8 cellular contexts compared by ENCODE assay signal in genomic region chr16:29581764-29582163, GRCh38.
DNase-seq lines count a peak whose midpoint lies in the region; ATAC-seq, FAIRE-seq and TF ChIP-seq lines count a peak whose summit lies in the region.
"Not testable (repeated sequence)": the region's sequence is repeated elsewhere in the genome, so short reads cannot be mapped to it uniquely, and the experiment has no call there.

No MANE protein-coding gene starts in this region.

- CTCF ChIA-PET in IMR-90 (lab: Yijun Ruan, JAX); K562 (lab: Yijun Ruan, JAX; ENCODE audit: low intra/inter-chr PET ratio); HepG2 (lab: Yijun Ruan, JAX; ENCODE audit: low intra/inter-chr PET ratio, low total read pairs): not testable (repeated sequence)

- not testable (repeated sequence) for H2BK120ac ChIP-seq in IMR-90 (ENCODE audit: low read depth, low read length)

- not testable (repeated sequence) for BruUV-seq in IMR-90 (replicated peaks; lab: Mats Ljungman, UMichigan); K562 (replicated peaks; lab: Mats Ljungman, UMichigan); HepG2 (replicated peaks; lab: Mats Ljungman, UMichigan)

- TF ChIP-seq RAD21 in IMR-90 (IDR thresholded peaks at IDR 0.05; ENCODE audit: low read length); K562 (CRISPR knock-in tag; conservative IDR thresholded peaks at IDR 0.05 in 1 of 2, IDR thresholded peaks at IDR 0.05 in 1 of 2); HepG2 (CRISPR knock-in tag; IDR thresholded peaks at IDR 0.05): not testable (repeated sequence)

- not testable (repeated sequence) for DNase-seq in IMR-90; RCC 7860 (ENCODE audit: low spot score); K562 (ENCODE audit: extremely low read depth in 1 of 4, low spot score in 3 of 4); frontal cortex (ENCODE audit: low spot score in 2 of 2); HepG2 (ENCODE audit: low spot score); pancreas

- not testable (repeated sequence) for TF ChIP-seq CTCF in IMR-90 (conservative IDR thresholded peaks at IDR 0.05; ENCODE audit: low read depth, low read length); K562 (IDR thresholded peaks at IDR 0.05 in 2 of 3, conservative IDR thresholded peaks at IDR 0.05 in 1 of 3; ENCODE audit: insufficient read depth in 2 of 3, low read depth in 1 of 3, low read length in 3 of 3); HepG2 (CRISPR knock-in tag; IDR thresholded peaks at IDR 0.05); pancreas (IDR thresholded peaks at IDR 0.05)

- H3K27ac ChIP-seq in IMR-90 (ENCODE audit: insufficient read depth, low read length); K562 (ENCODE audit: extremely low read depth, low read depth, low read length); HepG2 (ENCODE audit: extremely low read length, insufficient read depth, low read length); pancreas: not testable (repeated sequence)

- not testable (repeated sequence) for H3K4me3 ChIP-seq in IMR-90 (ENCODE audit: insufficient read depth, low read depth, low read length); K562; HepG2 (replicated peaks in 1 of 3; ENCODE audit: insufficient read depth in 1 of 3, low read depth in 2 of 3, low read length in 3 of 3); pancreas

- not testable (repeated sequence) for H2AK5ac ChIP-seq in IMR-90 (ENCODE audit: low read depth, low read length)

- H3K9ac ChIP-seq in IMR-90 (ENCODE audit: low read depth, low read length); K562 (ENCODE audit: insufficient read depth in 1 of 2, low read depth in 2 of 2, low read length in 2 of 2); HepG2 (ENCODE audit: insufficient read depth, low read depth, low read length): not testable (repeated sequence)

- H3K27me3 ChIP-seq in IMR-90 (ENCODE audit: control insufficient read depth, insufficient read depth, low read length); K562 (ENCODE audit: control insufficient read depth in 2 of 2, insufficient read depth in 2 of 2, low read length in 2 of 2); HepG2 (ENCODE audit: control insufficient read depth in 1 of 2, insufficient read depth in 2 of 2, low read length in 2 of 2); pancreas: not testable (repeated sequence)

- H4K5ac ChIP-seq in IMR-90 (ENCODE audit: low read depth, low read length): not testable (repeated sequence)

- TF ChIP-seq POLR2A in IMR-90 (IDR thresholded peaks at IDR 0.05; ENCODE audit: low read depth, low read length); K562 (conservative IDR thresholded peaks at IDR 0.05); HepG2 (IDR thresholded peaks at IDR 0.05; ENCODE audit: insufficient read depth in 1 of 2, low read depth in 2 of 2, low read length in 2 of 2): not testable (repeated sequence)

- dilution Hi-C loops in IMR-90 (cut with HindIII; ENCODE audit: low sequenced_read_pairs, unreplicated experiment): not testable (repeated sequence)

- not testable (repeated sequence) for H3K56ac ChIP-seq in IMR-90 (ENCODE audit: extremely low read depth, insufficient read depth, low read length)

- not testable (repeated sequence) for H3K4me1 ChIP-seq in IMR-90 (ENCODE audit: control insufficient read depth, insufficient read depth, low read length); K562 (replicated peaks in 1 of 2; ENCODE audit: control insufficient read depth in 2 of 2, insufficient read depth in 2 of 2, low read length in 2 of 2); pancreas
- H3K4me1 ChIP-seq in HepG2 (ENCODE audit: insufficient read depth, low read length): peaks cover 12% of the 10 kb centered on the region; the same call in 1 of the 2 replicates

- H2BK15ac ChIP-seq in IMR-90 (ENCODE audit: low read depth, low read length): not testable (repeated sequence)

- H3K36me3 ChIP-seq in IMR-90 (ENCODE audit: control insufficient read depth, insufficient read depth, low read length); HepG2 (replicated peaks in 1 of 2; ENCODE audit: control insufficient read depth in 1 of 2, insufficient read depth in 2 of 2, low read length in 2 of 2); pancreas: not testable (repeated sequence)
- H3K36me3 ChIP-seq in K562 (ENCODE audit: control insufficient read depth, insufficient read depth, low read length): peaks cover 11% of the 10 kb centered on the region; the same call in 1 of the 3 replicates

- not testable (repeated sequence) for H2AFZ ChIP-seq in IMR-90 (replicated peaks; ENCODE audit: low read length, poor library complexity); K562 (ENCODE audit: low read depth, low read length); HepG2 (ENCODE audit: low read length)

- in situ Hi-C loops in IMR-90 (cut with MboI; ENCODE audit: low sequenced_read_pairs); K562 (cut with MboI): not testable (repeated sequence)
- in situ Hi-C loops in HepG2 (cut with HindIII; ENCODE audit: extremely low pct_ligation_motif_present, low pct_unique_long_range_greater_than_20kb): loop anchor here (25.0 kb wide), 1 partner anchor 756 kb away; no protein-coding TSS in a partner anchor

- H3K79me2 ChIP-seq in K562 (ENCODE audit: control insufficient read depth, insufficient read depth, low read length) (peaks cover 77% of the 10 kb centered on the region), HepG2 (ENCODE audit: insufficient read depth, low read length) (peaks cover 51% of the 10 kb centered on the region)

- no CpG with 5 or more reads among the region's 4 CpGs for WGBS in IMR-90 (ENCODE audit: extremely low coverage in 2 of 2, insufficient read length in 1 of 2), 2 experiments
- 92% methylated on average over 4 of the region's 4 CpGs for WGBS in K562 (ENCODE audit: insufficient coverage, low coverage, missing lambda C conversion rate)
- WGBS in HepG2 (ENCODE audit: low lambda C conversion rate): 96% methylated on average over 4 of the region's 4 CpGs
- 89 to 92% methylated on average over 4 of the region's 4 CpGs for WGBS in pancreas, 2 donors

- H3K14ac ChIP-seq in IMR-90 (replicated peaks; ENCODE audit: low read depth, low read length): not testable (repeated sequence)

- not testable (repeated sequence) for H3K9me3 ChIP-seq in IMR-90 (ENCODE audit: control insufficient read depth, insufficient read depth, low read length); K562 (replicated peaks; ENCODE audit: control insufficient read depth, insufficient read depth, low read depth, low read length); HepG2 (ENCODE audit: low read length); pancreas

- ATAC-seq in IMR-90 (ENCODE audit: low read depth); K562; HepG2; pancreas: not testable (repeated sequence)

- not testable (repeated sequence) for H3K23ac ChIP-seq in IMR-90 (ENCODE audit: low read depth, low read length)

- H3K4me2 ChIP-seq in IMR-90 (ENCODE audit: low read depth, low read length); K562 (ENCODE audit: insufficient read depth, low read length); HepG2 (ENCODE audit: low read depth, low read length): not testable (repeated sequence)

- H2BK5ac ChIP-seq in IMR-90 (ENCODE audit: low read depth, low read length, poor library complexity, severe bottlenecking): not testable (repeated sequence)

- not testable (repeated sequence) for TF ChIP-seq EP300 in K562 (IDR thresholded peaks at IDR 0.05; ENCODE audit: low read length); HepG2 (IDR thresholded peaks at IDR 0.05; ENCODE audit: low read depth in 2 of 2, low read length in 2 of 2); HepG2 (CRISPR knock-in tag; IDR thresholded peaks at IDR 0.05; ENCODE audit: borderline replicate concordance)

- intact Hi-C loops in IMR-90 (cut with micrococcal nuclease); K562 (cut with micrococcal nuclease); HepG2 (cut with micrococcal nuclease; ENCODE audit: unreplicated experiment); pancreas (cut with DNase I): not testable (repeated sequence)

- FAIRE-seq in A204.1 (lab: Jason Lieb, UNC) (peak; percentile 66), RCC 7860 (lab: Jason Lieb, UNC) (peak; percentile 62), endometrium (lab: Jason Lieb, UNC) (peak; percentile 83), frontal cortex (lab: Jason Lieb, UNC) (peak; percentile 19), pancreas (lab: Jason Lieb, UNC) (peak; percentile 94)
- not testable (repeated sequence) for FAIRE-seq in K562 (lab: Jason Lieb, UNC); HepG2 (lab: Jason Lieb, UNC)

- POLR2A ChIA-PET in IMR-90 (lab: Charles Lee; ENCODE audit: unreplicated experiment); K562 (lab: Yijun Ruan, JAX); HepG2 (lab: Yijun Ruan, JAX): not testable (repeated sequence)

- H3K9me1 ChIP-seq in IMR-90 (ENCODE audit: insufficient read depth, low read length); K562 (ENCODE audit: control insufficient read depth, insufficient read depth, low read length): not testable (repeated sequence)

- not testable (repeated sequence) for H3K18ac ChIP-seq in IMR-90 (ENCODE audit: low read depth, low read length)

- H4K8ac ChIP-seq in IMR-90 (ENCODE audit: low read depth in 2 of 2, low read length in 2 of 2): not testable (repeated sequence)

- H3K79me1 ChIP-seq in IMR-90 (ENCODE audit: low read depth in 1 of 2, low read length in 2 of 2): not testable (repeated sequence)

- not testable (repeated sequence) for H3K4ac ChIP-seq in IMR-90 (ENCODE audit: low read depth, low read length)

- H2BK20ac ChIP-seq in IMR-90 (ENCODE audit: low read depth, low read length): not testable (repeated sequence)

- not testable (repeated sequence) for H2AK9ac ChIP-seq in IMR-90 (replicated peaks; ENCODE audit: low read depth, low read length, poor library complexity)

- H4K91ac ChIP-seq in IMR-90 (ENCODE audit: insufficient read depth, low read depth, low read length): not testable (repeated sequence)

- H4K20me1 ChIP-seq in IMR-90 (ENCODE audit: insufficient read depth, low read length); K562 (replicated peaks; ENCODE audit: control insufficient read depth, insufficient read depth, low read length); HepG2 (ENCODE audit: insufficient read depth, low read length): not testable (repeated sequence)
